Comparison of ENCODE assay signal across 29 cellular contexts in the genomic region with DNA sequence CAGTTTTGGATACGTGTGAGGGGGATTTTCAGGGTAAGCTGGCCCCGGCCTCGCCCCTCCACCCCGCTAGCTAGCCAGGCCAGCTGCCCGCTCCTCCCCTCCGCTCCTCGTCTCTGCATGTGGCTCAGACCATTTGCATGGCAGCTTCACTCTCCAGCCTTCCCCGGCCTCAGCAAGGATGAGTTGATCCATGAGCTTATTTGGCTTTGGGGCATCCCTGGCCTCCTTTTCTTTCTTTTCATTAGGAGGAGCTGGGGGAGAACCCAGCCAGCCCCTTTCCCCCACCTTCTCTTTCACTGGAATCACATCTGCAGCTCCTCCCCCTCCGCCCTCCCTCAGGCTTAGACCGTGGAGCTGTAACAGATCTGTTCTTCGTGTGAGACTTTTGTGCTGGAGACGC. TPM values are rescaled to one million over a fixed set of nuclear protein-coding genes. Genes with fewer than 3 reads are reported as not detected.
DNase-seq lines count a peak whose midpoint lies in the region; ATAC-seq, FAIRE-seq and TF ChIP-seq lines count a peak whose summit lies in the region.
"Had no signal": no experiment of that assay in that cellular context is flagged by ENCODE, and none has a peak within 500 bp of the region (broad histone marks: within the 10 kb centered on the region; RNA-seq: fewer than 3 reads in every experiment).

No MANE protein-coding gene starts in this region.

- H4K8ac ChIP-seq in H1 (ENCODE audit: extremely low read depth, insufficient read depth, low read length), result no peak overlapping the region

- POLR2A ChIA-PET in H1 (lab: Charles Lee; ENCODE audit: partially characterized antibody), result interaction anchor here (0.7 to 3.8 kb wide), 5 partner anchors 9 to 197 kb away, joined by 3 to 27 read pairs (median 5); partner anchors contain the start of genes ARHGAP44 and ELAC2

- H4K20me1 ChIP-seq in Karpas-422 (ENCODE audit: insufficient read depth, low read depth, low read length), result no peaks in the 10 kb centered on the region
- H4K20me1 ChIP-seq in H1 (replicated peaks in 1 of 2; ENCODE audit: control insufficient read depth in 1 of 2, insufficient read depth in 2 of 2, low read length in 2 of 2), result peaks cover 0 to 2% of the 10 kb centered on the region in 2 experiments

- no peak overlapping the region for H3K18ac ChIP-seq in H1 (ENCODE audit: extremely low read depth, low read length)

- H3K27me3 ChIP-seq in Karpas-422 (ENCODE audit: low read length) (no peaks in the 10 kb centered on the region), H1 (replicated peaks in 1 of 4; ENCODE audit: control insufficient read depth in 3 of 4, extremely low read depth in 1 of 4, insufficient read depth in 3 of 4, low read length in 3 of 4) (no peaks in the 10 kb centered on the region)
- H3K27me3 ChIP-seq: ascending aorta, hepatocyte had no signal

- no peaks in the 10 kb centered on the region for H3K27me3 Mint-ChIP-seq in progenitor cell of endocrine pancreas
- H3K27me3 Mint-ChIP-seq: activated CD4-positive, alpha-beta T cell treated with anti-CD3 and anti-CD28 coated beads, Interleukin-2, amount 10 ng/mL, durations not matched to agents 24 days and 14 days; activated CD8-positive, alpha-beta memory T cell treated with anti-CD3 and anti-CD28 coated beads, Interleukin-2, amount 10 ng/mL, durations not matched to agents 7 days and 5 days; activated naive CD8-positive, alpha-beta T cell; central memory CD8-positive, alpha-beta T cell had no signal

- no peak overlapping the region for H3K14ac ChIP-seq in H1 (ENCODE audit: insufficient read length)

- no peaks in the 10 kb centered on the region for H3K9me3 Mint-ChIP-seq in progenitor cell of endocrine pancreas (ENCODE audit: low read depth)
- H3K9me3 Mint-ChIP-seq: activated CD4-positive, alpha-beta T cell treated with anti-CD3 and anti-CD28 coated beads, Interleukin-2, amount 10 ng/mL, durations not matched to agents 24 days and 14 days; central memory CD8-positive, alpha-beta T cell; HFFc6 had no signal

- H3K79me1 ChIP-seq in H1 (ENCODE audit: low read depth, low read length), result peaks cover 3% of the 10 kb centered on the region; the same call in 1 of the 2 replicates

- H2AFZ ChIP-seq in Karpas-422 (ENCODE audit: low read length) (no peak overlapping the region), H1 (ENCODE audit: low read length) (no peak overlapping the region)
- H2AFZ ChIP-seq: hepatocyte had no signal

- no peak for TF ChIP-seq POLR2A in H1 (IDR thresholded peaks at IDR 0.05; ENCODE audit: control extremely low read depth in 1 of 2, low read depth in 2 of 2, low read length in 2 of 2)

- no peak overlapping the region for H3K4me3 Mint-ChIP-seq in progenitor cell of endocrine pancreas (ENCODE audit: low read depth)
- H3K4me3 Mint-ChIP-seq: activated CD4-positive, alpha-beta T cell treated with anti-CD3 and anti-CD28 coated beads, Interleukin-2, amount 10 ng/mL, durations not matched to agents 24 days and 14 days; activated CD8-positive, alpha-beta memory T cell treated with anti-CD3 and anti-CD28 coated beads, Interleukin-2, amount 10 ng/mL, durations not matched to agents 7 days and 5 days; activated naive CD8-positive, alpha-beta T cell; CD4-positive, alpha-beta memory T cell; central memory CD8-positive, alpha-beta T cell; HFFc6; T-helper 17 cell had no signal

- H3K23me2 ChIP-seq in H1 (ENCODE audit: low read depth, low read length), result no peaks in the 10 kb centered on the region

- TF ChIP-seq CTCF in H1 (IDR thresholded peaks at IDR 0.05; ENCODE audit: control extremely low read depth in 1 of 3, insufficient read depth in 1 of 3, low read depth in 1 of 3, low read length in 3 of 3) (no peak), progenitor cell of endocrine pancreas (IDR thresholded peaks at IDR 0.05; ENCODE audit: unreplicated experiment) (no peak)

- no peak overlapping the region for H4K91ac ChIP-seq in H1 (replicated peaks; ENCODE audit: insufficient read length, low read length)

- no peak overlapping the region for H2BK12ac ChIP-seq in H1 (ENCODE audit: low read depth, low read length)

- ATAC-seq in left colon, result no peak
- ATAC-seq: activated CD8-positive, alpha-beta memory T cell treated with anti-CD3 and anti-CD28 coated beads, Interleukin-2, amount 10 ng/mL, durations not matched to agents 7 days and 5 days; Panc1; T-helper 17 cell had no signal

- H3K36me3 Mint-ChIP-seq in progenitor cell of endocrine pancreas (ENCODE audit: insufficient read depth), result peaks cover 12% of the 10 kb centered on the region

- peaks cover 78% of the 10 kb centered on the region for H3K4me1 ChIP-seq in Karpas-422 (ENCODE audit: low read length)
- peaks cover 0 to 17% (median 6%) of the 10 kb centered on the region in 4 experiments; a peak in 5 of 7 replicates for H3K4me1 ChIP-seq in H1 (replicated peaks in 1 of 4; ENCODE audit: control insufficient read depth in 3 of 4, insufficient read depth in 4 of 4, low read length in 3 of 4)

- DNase-seq in Karpas-422 (peak; percentile 83), NCI-H69 (lab: John Stamatoyannopoulos, UW) (peak; percentile 69), H1 (ENCODE audit: low read depth in 1 of 2, low spot score in 2 of 2) (peak in 1 of 2 experiments; percentile 53), progenitor cell of endocrine pancreas (ENCODE audit: low spot score, unreplicated experiment) (no peak), left colon (no peak), COLO668 (lab: John Stamatoyannopoulos, UW; ENCODE audit: unreplicated experiment) (no peak)
- DNase-seq in activated CD4-positive, alpha-beta T cell treated with anti-CD3 and anti-CD28 coated beads for 1 hour, result no peak
- DNase-seq: activated CD4-positive, alpha-beta T cell treated with anti-CD3 and anti-CD28 coated beads, Interleukin-2, amount 10 ng/mL, durations not matched to agents 24 days and 14 days; activated CD8-positive, alpha-beta memory T cell treated with anti-CD3 and anti-CD28 coated beads, Interleukin-2, amount 10 ng/mL, durations not matched to agents 7 days and 5 days; CD4-positive, alpha-beta memory T cell; DMS53; foreskin melanocyte; GF-D8; HFFc6; MV-4-11; NCI-H2081; occipital lobe; SJCRH30; stimulated activated CD4-positive, alpha-beta T cell treated with anti-CD3 and anti-CD28 coated beads, Interleukin-4, amount 100 ng/mL, for 1 hour; stimulated activated naive CD4-positive, alpha-beta T cell treated with Interleukin-2 at 50 U/mL for 16 hours; T-helper 17 cell had no signal

- no peak overlapping the region for H3K4ac ChIP-seq in H1 (replicated peaks; ENCODE audit: insufficient read length, low read depth, low read length)

- 70% methylated on average over 11 of the region's 12 CpGs; no CpG with 5 or more reads in 1 of the 2 experiments for WGBS in H1 (ENCODE audit: extremely low coverage in 1 of 2, insufficient coverage in 1 of 2, insufficient read length in 1 of 2, insufficient replicate concordance in 2 of 2, low coverage in 1 of 2, low lambda C conversion rate in 2 of 2, missing lambda C conversion rate in 1 of 2), 2 experiments

- no peak overlapping the region for H2BK5ac ChIP-seq in H1 (ENCODE audit: low read depth, low read length)

- no peak overlapping the region for H2BK120ac ChIP-seq in H1 (replicated peaks; ENCODE audit: low read depth, low read length)

- peak in 1 of 2 experiments; percentile 4; a peak in 1 of 3 replicates for TF ChIP-seq EP300 in H1 (IDR thresholded peaks at IDR 0.05; ENCODE audit: borderline replicate concordance in 1 of 2, low read depth in 2 of 2, low read length in 2 of 2)

- H2AK5ac ChIP-seq in H1 (ENCODE audit: low read depth, low read length), result no peak overlapping the region

- peak overlapping the region; percentile 66 for H3K4me3 ChIP-seq in Karpas-422 (ENCODE audit: low read length)
- H3K4me3 ChIP-seq in H1 (ENCODE audit: extremely low read depth in 1 of 4, insufficient read depth in 2 of 4, low read depth in 3 of 4, low read length in 4 of 4), result no peak overlapping the region
- H3K4me3 ChIP-seq: ascending aorta, hepatocyte, lung, SJCRH30 had no signal

- peak overlapping the region; percentile 83 for H3K4me2 ChIP-seq in Karpas-422 (ENCODE audit: low read depth, low read length, poor library complexity, severe bottlenecking)
- H3K4me2 ChIP-seq in H1 (ENCODE audit: insufficient read depth in 1 of 2, low read depth in 2 of 2, low read length in 2 of 2), result peak overlapping the region in 1 of 2 experiments; percentile 1; a peak in 1 of 4 replicates
- H3K4me2 ChIP-seq: hepatocyte had no signal

- H3K27ac ChIP-seq in Karpas-422 (ENCODE audit: low read length), result peak overlapping the region; percentile 98
- no peak overlapping the region for H3K27ac ChIP-seq in H1 (ENCODE audit: low read depth, low read length)
- H3K27ac ChIP-seq: ascending aorta, hepatocyte, SJCRH30 had no signal

- H3K79me2 ChIP-seq in Karpas-422 (ENCODE audit: low read length) (no peaks in the 10 kb centered on the region), H1 (ENCODE audit: control insufficient read depth in 1 of 2, insufficient read depth in 2 of 2, low read length in 2 of 2) (no peaks in the 10 kb centered on the region)
- H3K79me2 ChIP-seq: hepatocyte had no signal

- H3K9ac ChIP-seq in Karpas-422 (ENCODE audit: low read length) (peak overlapping the region; percentile 81), H1 (replicated peaks in 1 of 4; ENCODE audit: extremely low read depth in 1 of 4, low read depth in 3 of 4, low read length in 3 of 4) (no peak overlapping the region)

- H3K9me3 ChIP-seq in Karpas-422 (ENCODE audit: low read length) (no peaks in the 10 kb centered on the region), H1 (ENCODE audit: insufficient read depth in 2 of 2, low read depth in 1 of 2, low read length in 1 of 2) (no peaks in the 10 kb centered on the region)
- H3K9me3 ChIP-seq: ascending aorta, SJCRH30 had no signal

- intact Hi-C loops in left colon (cut with DNase I, micrococcal nuclease), result no loop called here

- no peak overlapping the region for H3K23ac ChIP-seq in H1 (ENCODE audit: insufficient read length)

- H2BK20ac ChIP-seq in H1 (ENCODE audit: low read length), result no peak overlapping the region

- CTCF ChIA-PET in H1 (lab: Charles Lee; ENCODE audit: partially characterized antibody), result interaction anchor here (0.7 to 3.8 kb wide), 4 partner anchors 14 to 806 kb away, joined by 3 to 18 read pairs (median 3); no protein-coding TSS in a partner anchor

- H3K27ac Mint-ChIP-seq in progenitor cell of endocrine pancreas, result peak overlapping the region; percentile 41
- H3K27ac Mint-ChIP-seq: activated CD4-positive, alpha-beta T cell treated with anti-CD3 and anti-CD28 coated beads, Interleukin-2, amount 10 ng/mL, durations not matched to agents 24 days and 14 days; activated CD8-positive, alpha-beta memory T cell treated with anti-CD3 and anti-CD28 coated beads, Interleukin-2, amount 10 ng/mL, durations not matched to agents 7 days and 5 days; activated naive CD8-positive, alpha-beta T cell; CD4-positive, alpha-beta memory T cell; HFFc6; T-helper 17 cell had no signal

- H3K36me3 ChIP-seq in Karpas-422 (ENCODE audit: insufficient read depth, low read length) (peaks cover 21% of the 10 kb centered on the region; the same call in 1 of the 2 replicates), H1 (ENCODE audit: control insufficient read depth in 2 of 4, insufficient read depth in 4 of 4, low read length in 3 of 4) (peaks cover 10 to 26% (median 16%) of the 10 kb centered on the region in 4 experiments; a peak in 7 of 8 replicates)

- H3K4me1 Mint-ChIP-seq in progenitor cell of endocrine pancreas (ENCODE audit: low read depth), result peaks cover 1% of the 10 kb centered on the region

- no peaks in the 10 kb centered on the region for H3K9me2 ChIP-seq in Karpas-422 (replicated peaks; ENCODE audit: insufficient read depth, low read length)

- H3K56ac ChIP-seq in H1 (replicated peaks; ENCODE audit: insufficient read length, low read depth, low read length), result no peak overlapping the region

- H4K5ac ChIP-seq in H1 (ENCODE audit: insufficient read length, low read depth, low read length), result no peak overlapping the region

- no peak overlapping the region for H2BK15ac ChIP-seq in H1 (ENCODE audit: low read length)

- TF ChIP-seq RAD21 in H1 (IDR thresholded peaks at IDR 0.05 in 1 of 2, conservative IDR thresholded peaks at IDR 0.05 in 1 of 2; ENCODE audit: low read depth in 2 of 2, low read length in 2 of 2), result no peak

- no peak for FAIRE-seq in H1 (lab: Jason Lieb, UNC)
- FAIRE-seq: HTR-8/SVneo, islet of Langerhans had no signal

RNA-seq across cellular contexts. Expression of gene ELAC2, which starts 30.7 kb away (rescaled TPM):
- 126 and 127 TPM in 2 replicates for total RNA-seq in Karpas-422 (2014; rRNA removed; shearing (Covaris generic); ENCODE audit: low replicate concordance)
- total RNA-seq in H1 (2021; fragmentation: NEBNext Ultra II Directional; extraction: Animal tissue kit (Norgen Biotek cat#: 25700)), result 91.6 and 94.9 TPM in 2 replicates
- 126 and 127 TPM in 2 replicates for polyA plus RNA-seq in H1 (2011; rRNA removed)
- 117 TPM for polyA plus RNA-seq in H1 (2011; cell fraction: cytosol; rRNA removed)
- polyA plus RNA-seq in H1 (2011; cell fraction: nucleus; rRNA removed), result 407 TPM
- 76.2 to 98.4 TPM (median 90.2 TPM) in 4 replicates for polyA plus RNA-seq in H1 (2012, experiment 1 of 2)
- polyA plus RNA-seq in H1 (2012, experiment 2 of 2), result 66.2 TPM
- 92.9 TPM for polyA plus RNA-seq in H1 (2013, experiment 1 of 2)
- 78.1 TPM for polyA plus RNA-seq in H1 (2013, experiment 2 of 2)
- 244 and 256 TPM in 2 replicates for polyA minus RNA-seq in H1 (2011; rRNA and poly(A)+ RNA removed)
- 73.7 TPM for polyA minus RNA-seq in H1 (2011; cell fraction: cytosol; rRNA and poly(A)+ RNA removed)
- polyA minus RNA-seq in H1 (2011; cell fraction: nucleus; rRNA and poly(A)+ RNA removed), result 135 TPM
- total RNA-seq in progenitor cell of endocrine pancreas, result 74.4 and 79.4 TPM in 2 replicates
- 10 to 100 TPM; 39.9 to 48.4 TPM for total RNA-seq in left colon

Comparison
In these comparisons a context has a peak if more than half of its experiments do, and no peak if none do; other contexts are left out.
1. DNase-seq: peak in Karpas-422 (single experiment) and NCI-H69 (single experiment); none in progenitor cell of endocrine pancreas (single experiment), activated CD4-positive, alpha-beta T cell treated with anti-CD3 and anti-CD28 coated beads for 1 hour (single experiment), left colon (0 of 2) and COLO668 (single experiment).